ENCODE assay signal across 13 cellular contexts in the genomic region with DNA sequence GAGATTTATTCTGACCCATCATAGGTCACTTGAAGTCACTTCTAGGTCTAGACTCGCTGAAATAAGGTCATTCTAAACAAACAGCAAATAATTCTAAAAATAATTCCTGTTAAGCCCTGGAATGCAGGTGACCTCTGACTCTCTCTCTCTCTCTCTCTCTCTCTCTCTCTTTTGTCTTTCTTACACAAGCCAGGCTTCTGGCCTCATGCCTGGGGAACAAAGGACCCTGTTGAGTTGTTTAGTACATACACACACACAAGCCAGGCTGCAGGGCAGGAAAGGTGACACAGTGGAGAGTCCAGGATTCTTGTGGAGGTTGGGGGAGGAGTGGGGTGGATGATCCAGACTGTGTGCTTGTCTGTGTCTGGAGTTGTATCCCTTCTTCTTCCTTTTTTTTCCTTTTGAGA. TPM values are rescaled to one million over a fixed set of nuclear protein-coding genes. Genes with fewer than 3 reads are reported as not detected.
DNase-seq lines count a peak whose midpoint lies in the region; TF ChIP-seq lines count a peak whose summit lies in the region.
"Had no signal": no experiment of that assay in that cellular context is flagged by ENCODE, and none has a peak within 500 bp of the region (broad histone marks: within the 10 kb centered on the region; RNA-seq: fewer than 3 reads in every experiment).

No MANE protein-coding gene starts in this region.

- H2AFZ ChIP-seq in neural cell (ENCODE audit: low read depth, low read length): no peak overlapping the region

- no peak overlapping the region for H3K27ac Mint-ChIP-seq in activated CD4-positive, alpha-beta T cell treated with anti-CD3 and anti-CD28 coated beads, Interleukin-2, amount 10 ng/mL, durations not matched to agents 24 days and 14 days
- H3K27ac Mint-ChIP-seq: activated naive CD4-positive, alpha-beta T cell treated with anti-CD3 and anti-CD28 coated beads, Interleukin-2, amount 10 ng/mL, durations not matched to agents 7 days and 5 days had no signal

- TF ChIP-seq EP300 in neural cell (conservative IDR thresholded peaks at IDR 0.05; ENCODE audit: poor library complexity, severe bottlenecking) (no peak), suprapubic skin (IDR thresholded peaks at IDR 0.05) (no peak)

- DNase-seq in DMS53 treated with DMSO at 0.1 percent for 48 hours (lab: John Stamatoyannopoulos, UW; ENCODE audit: unreplicated experiment): peak; percentile 28
- peak; percentile 44 for DNase-seq in RPMI8226
- peak; percentile 25 for DNase-seq in fibroblast of mammary gland (ENCODE audit: low read depth)
- no peak for DNase-seq in suprapubic skin (ENCODE audit: low spot score in 2 of 2)
- DNase-seq in activated CD4-positive, alpha-beta T cell treated with anti-CD3 and anti-CD28 coated beads, Interleukin-2, amount 10 ng/mL, durations not matched to agents 24 days and 14 days: no peak
- DNase-seq in NCI-H187 (lab: John Stamatoyannopoulos, UW): no peak
- DNase-seq in NOMO-1 treated with DMSO at 0.1 percent for 48 hours (lab: John Stamatoyannopoulos, UW; ENCODE audit: unreplicated experiment): no peak
- DNase-seq: activated naive CD4-positive, alpha-beta T cell treated with anti-CD3 and anti-CD28 coated beads, Interleukin-2, amount 10 ng/mL, durations not matched to agents 7 days and 5 days; effector CD4-positive, alpha-beta T cell; MM.1S; stimulated activated CD4-positive, alpha-beta T cell treated with anti-CD3 and anti-CD28 coated beads, Interleukin-4, amount 100 ng/mL, for 24 hours had no signal

- no peaks in the 10 kb centered on the region for H3K36me3 Mint-ChIP-seq in activated CD4-positive, alpha-beta T cell treated with anti-CD3 and anti-CD28 coated beads, Interleukin-2, amount 10 ng/mL, durations not matched to agents 24 days and 14 days (ENCODE audit: low read depth)
- H3K36me3 Mint-ChIP-seq: activated naive CD4-positive, alpha-beta T cell treated with anti-CD3 and anti-CD28 coated beads, Interleukin-2, amount 10 ng/mL, durations not matched to agents 7 days and 5 days had no signal

- no peak overlapping the region for H3K4me2 ChIP-seq in neural cell (ENCODE audit: low read length)

- H3K9me3 ChIP-seq in neural cell (ENCODE audit: low read length) (no peaks in the 10 kb centered on the region), suprapubic skin (no peaks in the 10 kb centered on the region)

- H3K4me1 ChIP-seq in suprapubic skin: peaks cover 30% of the 10 kb centered on the region

- no peak overlapping the region for H3K4me3 ChIP-seq in fibroblast of mammary gland (ENCODE audit: control insufficient read depth, low read depth, low read length)
- H3K4me3 ChIP-seq in neural cell (ENCODE audit: low read length): peak overlapping the region; percentile 93
- H3K4me3 ChIP-seq in suprapubic skin: no peak overlapping the region

- H3F3A ChIP-seq in neural cell (ENCODE audit: insufficient read depth, low read length, poor library complexity, severe bottlenecking): no peaks in the 10 kb centered on the region

- TF ChIP-seq POLR2A in suprapubic skin (IDR thresholded peaks at IDR 0.05): no peak

- TF ChIP-seq CTCF in fibroblast of mammary gland (conservative IDR thresholded peaks at IDR 0.05; ENCODE audit: control insufficient read depth, insufficient read depth, low read depth, low read length) (no peak), neural cell (IDR thresholded peaks at IDR 0.05; ENCODE audit: poor library complexity, severe bottlenecking) (no peak), suprapubic skin (IDR thresholded peaks at IDR 0.05) (no peak)

- peaks cover 52% of the 10 kb centered on the region for H3K27me3 Mint-ChIP-seq in activated CD4-positive, alpha-beta T cell treated with anti-CD3 and anti-CD28 coated beads, Interleukin-2, amount 10 ng/mL, durations not matched to agents 24 days and 14 days

- intact Hi-C loops in activated CD4-positive, alpha-beta T cell treated with anti-CD3 and anti-CD28 coated beads, Interleukin-2, amount 10 ng/mL, durations not matched to agents 24 days and 14 days (cut with micrococcal nuclease): no loop called here

- WGBS in suprapubic skin: 65% methylated on average over 1 of the region's 1 CpG

- peaks cover 92% of the 10 kb centered on the region for H3K79me2 ChIP-seq in neural cell (replicated peaks; ENCODE audit: insufficient read depth, low read length)

- no peaks in the 10 kb centered on the region for H3K9me2 ChIP-seq in neural cell (ENCODE audit: insufficient read depth, low read length)

- no peak for TF ChIP-seq RAD21 in neural cell (conservative IDR thresholded peaks at IDR 0.05)

- H3K27me3 ChIP-seq in neural cell (ENCODE audit: insufficient read depth, low read depth, low read length) (no peaks in the 10 kb centered on the region), suprapubic skin (no peaks in the 10 kb centered on the region)

- peaks cover 27% of the 10 kb centered on the region for H4K20me1 ChIP-seq in neural cell (ENCODE audit: insufficient read depth)

- H3K36me3 ChIP-seq in neural cell (ENCODE audit: insufficient read depth, low read length): no peaks in the 10 kb centered on the region
- H3K36me3 ChIP-seq in suprapubic skin: no peaks in the 10 kb centered on the region

- H3K9ac ChIP-seq in neural cell (ENCODE audit: low read length): peak overlapping the region; percentile 31

- H3K9me3 Mint-ChIP-seq in activated CD4-positive, alpha-beta T cell treated with anti-CD3 and anti-CD28 coated beads, Interleukin-2, amount 10 ng/mL, durations not matched to agents 24 days and 14 days: no peaks in the 10 kb centered on the region
- H3K9me3 Mint-ChIP-seq: activated naive CD4-positive, alpha-beta T cell treated with anti-CD3 and anti-CD28 coated beads, Interleukin-2, amount 10 ng/mL, durations not matched to agents 7 days and 5 days had no signal

- no peak overlapping the region for H3K4me3 Mint-ChIP-seq in activated CD4-positive, alpha-beta T cell treated with anti-CD3 and anti-CD28 coated beads, Interleukin-2, amount 10 ng/mL, durations not matched to agents 24 days and 14 days
- H3K4me3 Mint-ChIP-seq: activated naive CD4-positive, alpha-beta T cell treated with anti-CD3 and anti-CD28 coated beads, Interleukin-2, amount 10 ng/mL, durations not matched to agents 7 days and 5 days had no signal

- H3K27ac ChIP-seq in neural cell (ENCODE audit: low read length): no peak overlapping the region
- no peak overlapping the region for H3K27ac ChIP-seq in suprapubic skin

- H3K4me1 Mint-ChIP-seq in activated CD4-positive, alpha-beta T cell treated with anti-CD3 and anti-CD28 coated beads, Interleukin-2, amount 10 ng/mL, durations not matched to agents 24 days and 14 days: peaks cover 10% of the 10 kb centered on the region

TF ChIP-seq in neural cell, 6 proteins besides CTCF, POLR2A, EP300 and RAD21:
- TF ChIP-seq MXI1 (conservative IDR thresholded peaks at IDR 0.05; ENCODE audit: poor library complexity, severe bottlenecking) (no peak), EZH2 (IDR thresholded peaks at IDR 0.05; ENCODE audit: borderline replicate concordance, insufficient read depth, low read length, poor library complexity, severe bottlenecking) (no peak), TAF1 (IDR thresholded peaks at IDR 0.05; ENCODE audit: low read depth) (no peak)

RNA-seq across cellular contexts. Expression of a gene that starts 4.0 kb away (rescaled TPM):
- 39.8 and 44.4 TPM in 2 replicates for polyA plus RNA-seq in neural cell
- 114 and 119 TPM in 2 replicates for polyA minus RNA-seq in neural cell
- 1 to 10 TPM in 2 of 4 donors, under 1 TPM in 2; 0.42 to 2.7 (median 1.0) TPM for total RNA-seq in suprapubic skin
- 0.24 and 0.84 TPM in 2 replicates for total RNA-seq in activated CD4-positive, alpha-beta T cell treated with anti-CD3 and anti-CD28 coated beads, Interleukin-2, amount 10 ng/mL, durations not matched to agents 24 days and 14 days

RNA-seq across cellular contexts. Expression of a gene that starts 25.3 kb away (rescaled TPM):
- 1.3 TPM in 1 of 2 replicates, not detected in the other for polyA plus RNA-seq in neural cell
- not detected in 2 replicates for polyA minus RNA-seq in neural cell
- 100 to 1,000 TPM; 150 to 284 (median 205) TPM for total RNA-seq in suprapubic skin
- not detected in 2 replicates for total RNA-seq in activated CD4-positive, alpha-beta T cell treated with anti-CD3 and anti-CD28 coated beads, Interleukin-2, amount 10 ng/mL, durations not matched to agents 24 days and 14 days
- polyA plus RNA-seq: BJ had no signal

RNA-seq across cellular contexts. Expression of a gene that starts 28.3 kb away (rescaled TPM):
- 90.7 and 103 TPM in 2 replicates for polyA plus RNA-seq in neural cell
- 50.6 TPM in 2 replicates for polyA minus RNA-seq in neural cell
- 100 to 1,000 TPM; 574 to 977 (median 714) TPM for total RNA-seq in suprapubic skin
- 105 and 110 TPM in 2 replicates for total RNA-seq in activated CD4-positive, alpha-beta T cell treated with anti-CD3 and anti-CD28 coated beads, Interleukin-2, amount 10 ng/mL, durations not matched to agents 24 days and 14 days

RNA-seq across cellular contexts. Expression of a gene that starts 31.7 kb away (rescaled TPM):
- polyA plus RNA-seq in neural cell: 81.3 and 82.6 TPM in 2 replicates
- 24.6 and 39.8 TPM in 2 replicates for polyA minus RNA-seq in neural cell
- total RNA-seq in suprapubic skin: 10 to 100 TPM; 27.3 to 66.6 (median 57.7) TPM
- 69.9 and 73.0 TPM in 2 replicates for total RNA-seq in activated CD4-positive, alpha-beta T cell treated with anti-CD3 and anti-CD28 coated beads, Interleukin-2, amount 10 ng/mL, durations not matched to agents 24 days and 14 days

RNA-seq across cellular contexts. Expression of a gene that starts 32.7 kb away (rescaled TPM):
- polyA plus RNA-seq in neural cell: 34.9 and 39.3 TPM in 2 replicates
- 47.5 and 51.2 TPM in 2 replicates for polyA minus RNA-seq in neural cell
- 10 to 100 TPM; 32.7 to 42.7 (median 39.8) TPM for total RNA-seq in suprapubic skin
- 64.3 and 65.0 TPM in 2 replicates for total RNA-seq in activated CD4-positive, alpha-beta T cell treated with anti-CD3 and anti-CD28 coated beads, Interleukin-2, amount 10 ng/mL, durations not matched to agents 24 days and 14 days

Comparison
In these comparisons a context has a peak if more than half of its experiments do, and no peak if none do; other contexts are left out.
1. DNase-seq: peak in DMS53 treated with DMSO at 0.1 percent for 48 hours (single experiment), RPMI8226 (single experiment) and fibroblast of mammary gland (single experiment); none in suprapubic skin (0 of 2), activated CD4-positive, alpha-beta T cell treated with anti-CD3 and anti-CD28 coated beads, Interleukin-2, amount 10 ng/mL, durations not matched to agents 24 days and 14 days (single experiment), NCI-H187 (0 of 2) and NOMO-1 treated with DMSO at 0.1 percent for 48 hours (single experiment).
2. RNA of a gene that starts 25.3 kb away (total RNA-seq): 150 to 284 TPM in suprapubic skin; not detected in activated CD4-positive, alpha-beta T cell treated with anti-CD3 and anti-CD28 coated beads, Interleukin-2, amount 10 ng/mL, durations not matched to agents 24 days and 14 days; every median in the first group is over 100 times any median in the second.